Comparison of ENCODE assay signal across 12 cellular contexts in the genomic region with DNA sequence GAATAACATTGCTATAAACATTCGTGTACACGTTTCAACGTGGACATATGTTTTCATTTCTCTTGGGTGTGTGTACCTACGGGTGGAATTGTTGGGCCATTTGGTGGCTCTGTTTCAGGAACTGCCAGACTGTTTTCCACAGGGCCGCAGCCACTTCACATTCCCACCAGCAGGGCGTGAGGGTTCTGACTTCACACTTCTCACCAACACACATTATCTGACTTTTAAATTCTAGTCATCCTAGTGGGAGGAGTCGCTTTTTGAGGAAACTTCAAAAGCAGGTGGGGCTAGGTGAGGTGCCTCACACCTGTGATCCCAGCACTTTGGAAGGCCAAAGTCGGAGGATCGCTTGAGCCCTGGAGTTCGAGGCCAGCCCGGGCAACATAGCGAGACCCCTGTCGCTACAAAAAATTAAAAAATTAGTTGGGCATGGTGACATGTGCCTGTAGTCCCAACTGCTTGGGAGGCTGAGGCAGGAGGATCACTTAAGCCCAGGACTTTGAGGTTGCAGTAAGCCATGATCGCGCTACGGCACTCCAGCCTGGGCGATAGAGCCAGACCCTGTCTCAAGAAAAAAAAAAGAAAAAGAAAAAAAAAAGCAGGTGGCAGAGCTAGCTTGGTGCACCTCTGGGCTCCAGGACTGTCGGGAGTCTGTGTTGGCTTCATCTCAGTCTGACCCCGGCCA. TPM values are rescaled to one million over a fixed set of nuclear protein-coding genes. Genes with fewer than 3 reads are reported as not detected.
DNase-seq lines count a peak whose midpoint lies in the region; ATAC-seq, FAIRE-seq and TF ChIP-seq lines count a peak whose summit lies in the region.
"Had no signal": no experiment of that assay in that cellular context is flagged by ENCODE, and none has a peak within 500 bp of the region (broad histone marks: within the 10 kb centered on the region; RNA-seq: fewer than 3 reads in every experiment).

No MANE protein-coding gene starts in this region.

- ATAC-seq in natural killer cell (no peak), GM18858 (IDR thresholded peaks at IDR 0.05; ENCODE audit: unreplicated experiment) (no peak)

- H3K9me3 Mint-ChIP-seq in natural killer cell: no peaks in the 10 kb centered on the region
- H3K9me3 Mint-ChIP-seq: memory B cell had no signal

- H3K27ac Mint-ChIP-seq in natural killer cell: no peak overlapping the region
- H3K27ac Mint-ChIP-seq: memory B cell had no signal

- peak; percentile 70 for FAIRE-seq in GM12891 (lab: Jason Lieb, UNC)

- intact Hi-C loops in natural killer cell (cut with micrococcal nuclease): no loop called here

- no peak overlapping the region for H3K27ac ChIP-seq in 22Rv1
- H3K27ac ChIP-seq: adrenal gland, SK-N-MC had no signal

- DNase-seq in GM12891 (ENCODE audit: insufficient read length, low spot score) (no peak), RKO (ENCODE audit: low spot score) (peak; percentile 46), glomerular visceral epithelial cell (ENCODE audit: extremely low spot score) (peak; percentile 20), DMS153 treated with DMSO at 0.1 percent for 48 hours (lab: John Stamatoyannopoulos, UW; ENCODE audit: unreplicated experiment) (no peak), natural killer cell (no peak), CD1c-positive myeloid dendritic cell (ENCODE audit: extremely low spot score) (no peak)
- DNase-seq: DMS153 had no signal

- H3K4me1 Mint-ChIP-seq in natural killer cell: peaks cover 14 to 17% of the 10 kb centered on the region in 2 donors

- H3K4me3 Mint-ChIP-seq in natural killer cell: no peak overlapping the region
- H3K4me3 Mint-ChIP-seq: memory B cell had no signal

- TF ChIP-seq POLR2A in GM12891 (IDR thresholded peaks at IDR 0.05; ENCODE audit: low read depth, low read length): no peak

- TF ChIP-seq CTCF in 22Rv1 (IDR thresholded peaks at IDR 0.05): peak; percentile 41
- no peak for TF ChIP-seq CTCF in natural killer cell (IDR thresholded peaks at IDR 0.05)

- no peaks in the 10 kb centered on the region for H3K36me3 Mint-ChIP-seq in natural killer cell
- H3K36me3 Mint-ChIP-seq: memory B cell had no signal

- H3K27me3 Mint-ChIP-seq in natural killer cell (ENCODE audit: low read depth in 2 of 2): peaks cover 38% of the 10 kb centered on the region in 2 donors

TF ChIP-seq in GM12891, 5 proteins besides CTCF, POLR2A, EP300 and RAD21:
- TF ChIP-seq POU2F2 (IDR thresholded peaks at IDR 0.05; ENCODE audit: low read depth, low read length): no peak
- TF ChIP-seq SPI1 (IDR thresholded peaks at IDR 0.05; ENCODE audit: low read depth, low read length): no peak
- no peak for TF ChIP-seq PAX5 (IDR thresholded peaks at IDR 0.05; ENCODE audit: insufficient read depth, low read length, severe bottlenecking)
- no peak for TF ChIP-seq TAF1 (IDR thresholded peaks at IDR 0.05; ENCODE audit: low read depth, low read length)
- TF ChIP-seq POLR2AphosphoS5 (IDR thresholded peaks at IDR 0.05; ENCODE audit: low read depth, low read length): no peak

RNA-seq across cellular contexts. Expression of a gene that starts 28.5 kb away (rescaled TPM):
- 8.9 TPM for polyA plus RNA-seq in GM12891 (2012; ENCODE audit: low read depth, missing spikeins)
- total RNA-seq in natural killer cell: 10 to 100 TPM; 24.1 to 29.4 (median 24.6) TPM

RNA-seq across cellular contexts. Expression of a gene that starts 45.3 kb away (rescaled TPM):
- polyA plus RNA-seq in GM12891 (2012; ENCODE audit: low read depth, missing spikeins): not detected
- not detected for total RNA-seq in natural killer cell

RNA-seq across cellular contexts. Expression of a gene that starts 45.5 kb away (rescaled TPM):
- 0.06 TPM for polyA plus RNA-seq in GM12891 (2012; ENCODE audit: low read depth, missing spikeins)
- total RNA-seq in natural killer cell: not detected

Comparison
In these comparisons a context has a peak if more than half of its experiments do, and no peak if none do; other contexts are left out.
1. DNase-seq: peak in RKO (single experiment) and glomerular visceral epithelial cell (single experiment); none in GM12891 (single experiment), DMS153 treated with DMSO at 0.1 percent for 48 hours (single experiment), natural killer cell (single experiment) and CD1c-positive myeloid dendritic cell (single experiment).